8 cellular contexts compared by ENCODE assay signal in genomic region chr5:95846554-95847260, GRCh38. TPM values are rescaled to one million over a fixed set of nuclear protein-coding genes. Genes with fewer than 3 reads are reported as not detected.
DNase-seq lines count a peak whose midpoint lies in the region; ATAC-seq and TF ChIP-seq lines count a peak whose summit lies in the region.

No MANE protein-coding gene starts in this region.

- H3K36me3 ChIP-seq in DOHH2 (ENCODE audit: control insufficient read depth, low read length) = no peaks in the 10 kb centered on the region

- no peaks in the 10 kb centered on the region for H3K9me2 ChIP-seq in DOHH2 (replicated peaks; ENCODE audit: control insufficient read depth, low read length)

- H3K27me3 ChIP-seq in DOHH2 (ENCODE audit: control insufficient read depth, low read length) = 0 out of 2 replicates have a peak, but pooled peaks cover 8% of the 10 kb centered on the region

- no peaks in the 10 kb centered on the region for H3K9me3 ChIP-seq in DOHH2 (ENCODE audit: control insufficient read depth, insufficient read depth, low read length)

- ATAC-seq in GM21515 (IDR thresholded peaks at IDR 0.05; ENCODE audit: unreplicated experiment) (peak; percentile 65), omental fat pad (ENCODE audit: low FRiP score) (peak; percentile 65), GM21526 (IDR thresholded peaks at IDR 0.05; ENCODE audit: low FRiP score, unreplicated experiment) (no peak)

- H3K4me3 ChIP-seq in DOHH2 (ENCODE audit: low read length) = no peak overlapping the region

- DNase-seq in KG1 (lab: John Stamatoyannopoulos, UW) (peak; percentile 27), SIG-M5 (lab: John Stamatoyannopoulos, UW) (peak; percentile 9), fibroblast of the conjunctiva (ENCODE audit: low read depth) (peak; percentile 75), omental fat pad (ENCODE audit: low spot score) (no peak)
- DNase-seq in activated effector memory CD4-positive, alpha-beta T cell treated with Interleukin-2 at 50 U/mL for 16 hours = peak; percentile 50

- H3K4me2 ChIP-seq in DOHH2 (ENCODE audit: low read length) = no peak overlapping the region

- peaks cover 7% of the 10 kb centered on the region for H3K4me1 ChIP-seq in DOHH2 (ENCODE audit: control insufficient read depth, low read length)

- H3K79me2 ChIP-seq in DOHH2 (ENCODE audit: control insufficient read depth, low read length) = no peaks in the 10 kb centered on the region

- no peak overlapping the region for H3K27ac ChIP-seq in DOHH2 (ENCODE audit: low read depth, low read length)

- H4K20me1 ChIP-seq in DOHH2 (ENCODE audit: control insufficient read depth, insufficient read depth, low read depth, low read length) = no peaks in the 10 kb centered on the region

- peak; percentile 94 for TF ChIP-seq CTCF in DOHH2 (IDR thresholded peaks at IDR 0.05; ENCODE audit: low read depth, low read length, poor library complexity, severe bottlenecking)
- TF ChIP-seq CTCF in omental fat pad (IDR thresholded peaks at IDR 0.05) = peak in 2 of 3 donors; percentile 73 to 83

- H3F3A ChIP-seq in DOHH2 (ENCODE audit: control insufficient read depth, insufficient read depth) = no peaks in the 10 kb centered on the region

RNA-seq across cellular contexts. Expression of gene GLRX, which starts 24.2 kb away (rescaled TPM):
- total RNA-seq in omental fat pad = 100 to 1,000 TPM in 2 of 4 donors, 10 to 100 TPM in 2; 67.2 to 173 (median 111) TPM
